In genomic region chr1:225882699-225883615, GRCh38 we compare ENCODE assay signal across 8 cellular contexts. TPM values are rescaled to one million over a fixed set of nuclear protein-coding genes. Genes with fewer than 3 reads are reported as not detected.
A peak's percentile ranks its signal among the peaks of the same experiment; 100 is the strongest.
DNase-seq lines count a peak whose midpoint lies in the region; ATAC-seq and TF ChIP-seq lines count a peak whose summit lies in the region.

No MANE protein-coding gene starts in this region.

- H2BK120ac ChIP-seq in mesendoderm (ENCODE audit: low read depth, low read length): peak overlapping the region; percentile 49

- WGBS in endodermal cell (ENCODE audit: insufficient coverage in 1 of 2, insufficient read length in 1 of 2), 2 experiments: 9 to 14% methylated on average over 26 to 61 of the region's 61 CpGs
- no CpG with 5 or more reads among the region's 61 CpGs for WGBS in mesendoderm (ENCODE audit: extremely low coverage, insufficient coverage, low lambda C conversion rate)

- H3K36me3 ChIP-seq in endodermal cell (ENCODE audit: control insufficient read depth, insufficient read depth, low read length) (peaks cover 35% of the 10 kb centered on the region), mesendoderm (ENCODE audit: control insufficient read depth, insufficient read depth, low read length) (peaks cover 1% of the 10 kb centered on the region), subcutaneous abdominal adipose tissue (ENCODE audit: control insufficient read depth in 5 of 5, insufficient read depth in 5 of 5, low read length in 5 of 5) (no peaks in the 10 kb centered on the region)

- peaks cover 62% of the 10 kb centered on the region for H3K36me3 Mint-ChIP-seq in Calu3 (ENCODE audit: insufficient read depth, unreplicated experiment)
- peaks cover 6% of the 10 kb centered on the region; the same call in 1 of the 2 replicates for H3K36me3 Mint-ChIP-seq in WTC11
- H3K36me3 Mint-ChIP-seq in endodermal cell (ENCODE audit: low read depth): peaks cover 13% of the 10 kb centered on the region

- peak; percentile 30 for ATAC-seq in GM21526 (IDR thresholded peaks at IDR 0.05; ENCODE audit: low FRiP score, unreplicated experiment)
- ATAC-seq in WTC11: peak; percentile 5

- H3K9me3 ChIP-seq in endodermal cell (ENCODE audit: control insufficient read depth, low read length): no peaks in the 10 kb centered on the region
- no peaks in the 10 kb centered on the region for H3K9me3 ChIP-seq in subcutaneous abdominal adipose tissue (ENCODE audit: control insufficient read depth in 5 of 5, low read length in 5 of 5)

- TF ChIP-seq CTCF in Calu3 (IDR thresholded peaks at IDR 0.05; ENCODE audit: unreplicated experiment) (no peak), WTC11 (IDR thresholded peaks at IDR 0.05) (no peak), endodermal cell (conservative IDR thresholded peaks at IDR 0.05) (no peak)

- peaks cover 14% of the 10 kb centered on the region for H3K79me1 ChIP-seq in mesendoderm (ENCODE audit: low read length)

- peak overlapping the region; percentile 94 for H3K9ac ChIP-seq in endodermal cell (ENCODE audit: extremely low read depth, low read length, poor library complexity, severe bottlenecking)
- H3K9ac ChIP-seq in mesendoderm (ENCODE audit: low read length): peak overlapping the region; percentile 66
- peak overlapping the region; percentile 16 to 98 (median 91) for H3K9ac ChIP-seq in subcutaneous abdominal adipose tissue (ENCODE audit: low read length in 5 of 5)

- H3K27me3 ChIP-seq in endodermal cell (ENCODE audit: control insufficient read depth, insufficient read depth, low read length, poor library complexity, severe bottlenecking) (no peaks in the 10 kb centered on the region), mesendoderm (ENCODE audit: insufficient read depth, low read length, poor library complexity) (no peaks in the 10 kb centered on the region), subcutaneous abdominal adipose tissue (ENCODE audit: control insufficient read depth in 5 of 5, insufficient read depth in 4 of 5, low read length in 5 of 5) (no peaks in the 10 kb centered on the region)

- H3K4ac ChIP-seq in mesendoderm (ENCODE audit: low read depth, low read length): peak overlapping the region; percentile 74

- H3K56ac ChIP-seq in mesendoderm (ENCODE audit: low read length): peak overlapping the region; percentile 71

- H3K27me3 Mint-ChIP-seq in Calu3 (ENCODE audit: unreplicated experiment) (no peaks in the 10 kb centered on the region), WTC11 (ENCODE audit: low read depth) (no peaks in the 10 kb centered on the region; the same call in 1 of the 2 replicates), endodermal cell (ENCODE audit: insufficient read depth) (no peaks in the 10 kb centered on the region)

- CTCF ChIA-PET in Calu3 (lab: Charles Lee): interaction anchor here (0.6 to 2.2 kb wide), 10 partner anchors 12 to 441 kb away, joined by 3 to 14 read pairs (median 5); partner anchors contain the start of gene PYCR2
- CTCF ChIA-PET in WTC11 (lab: Charles Lee): interaction anchor here (0.7 to 7.6 kb wide), 15 partner anchors 8 to 408 kb away, joined by 3 to 94 read pairs (median 4); partner anchors contain the start of genes PYCR2 and SRP9

- no peaks in the 10 kb centered on the region for H3K9me3 Mint-ChIP-seq in Calu3 (ENCODE audit: low read depth, unreplicated experiment)
- H3K9me3 Mint-ChIP-seq in WTC11: no peaks in the 10 kb centered on the region
- no peaks in the 10 kb centered on the region for H3K9me3 Mint-ChIP-seq in endodermal cell

- POLR2A ChIA-PET in WTC11 (lab: Charles Lee): interaction anchor here (0.6 to 2.4 kb wide), 13 partner anchors 12 to 230 kb away, joined by 3 to 10 read pairs (median 5); partner anchors contain the start of genes ENAH, H3-3A, LEFTY2 and PYCR2

- H3K79me2 ChIP-seq in mesendoderm (ENCODE audit: control insufficient read depth, insufficient read depth, low read length): peaks cover 19% of the 10 kb centered on the region

- H3K18ac ChIP-seq in mesendoderm (ENCODE audit: low read length): peak overlapping the region; percentile 86

- H3K27ac ChIP-seq in endodermal cell (ENCODE audit: low read depth, low read length) (no peak overlapping the region), mesendoderm (ENCODE audit: low read depth, low read length) (peak overlapping the region; percentile 67), subcutaneous abdominal adipose tissue (ENCODE audit: low read depth, low read length) (peak overlapping the region; percentile 78)

- BruUV-seq in Calu3 (replicated peaks; lab: Mats Ljungman, UMichigan): no TSS peak

- no peak overlapping the region for H2AK5ac ChIP-seq in mesendoderm (ENCODE audit: low read length)

- H3K4me3 ChIP-seq in endodermal cell (ENCODE audit: low read length): peak overlapping the region; percentile 90
- H3K4me3 ChIP-seq in mesendoderm (ENCODE audit: low read length): peak overlapping the region; percentile 12
- peak overlapping the region; percentile 63 to 96 (median 93) for H3K4me3 ChIP-seq in subcutaneous abdominal adipose tissue (ENCODE audit: low read depth in 1 of 5, low read length in 5 of 5)

- H3K4me1 ChIP-seq in endodermal cell (ENCODE audit: control insufficient read depth, insufficient read depth, low read length) (peaks cover 21% of the 10 kb centered on the region), mesendoderm (ENCODE audit: control insufficient read depth, low read depth, low read length) (peaks cover 5% of the 10 kb centered on the region), subcutaneous abdominal adipose tissue (ENCODE audit: control insufficient read depth in 5 of 5, insufficient read depth in 5 of 5, low read length in 5 of 5) (peaks cover 15 to 52% (median 46%) of the 10 kb centered on the region in 5 donors)

- H3K4me1 Mint-ChIP-seq in Calu3 (ENCODE audit: low read depth, unreplicated experiment) (peaks cover 56% of the 10 kb centered on the region), WTC11 (peaks cover 48% of the 10 kb centered on the region), endodermal cell (peaks cover 47% of the 10 kb centered on the region)

- peak overlapping the region; percentile 65 for H3K4me2 ChIP-seq in mesendoderm (ENCODE audit: low read length)

- H2BK5ac ChIP-seq in mesendoderm (ENCODE audit: low read length): peak overlapping the region; percentile 57

- peak overlapping the region; percentile 7 for H3K23ac ChIP-seq in mesendoderm (ENCODE audit: low read length)

- H3K27ac Mint-ChIP-seq in Calu3 (ENCODE audit: unreplicated experiment) (peak overlapping the region; percentile 85), WTC11 (peak overlapping the region; percentile 53; the same call in 1 of the 2 replicates), endodermal cell (peak overlapping the region; percentile 98)

- DNase-seq in Calu3: peak; percentile 57
- DNase-seq in HT-29 (ENCODE audit: low spot score): peak; percentile 65
- peak; percentile 42 for DNase-seq in WTC11 (ENCODE audit: low spot score)
- DNase-seq in endodermal cell: peak; percentile 85
- DNase-seq in mesendoderm: peak; percentile 61
- DNase-seq in NCI-H345 (lab: John Stamatoyannopoulos, UW): no peak

- peak overlapping the region; percentile 60 for H4K8ac ChIP-seq in mesendoderm (ENCODE audit: low read depth, low read length)

- H3K4me3 Mint-ChIP-seq in Calu3 (ENCODE audit: low read depth, unreplicated experiment): peak overlapping the region; percentile 67
- peak overlapping the region; percentile 77 for H3K4me3 Mint-ChIP-seq in WTC11
- peak overlapping the region; percentile 87 for H3K4me3 Mint-ChIP-seq in endodermal cell

- intact Hi-C loops in Calu3 (cut with micrococcal nuclease; ENCODE audit: unreplicated experiment): no loop called here

- H2BK15ac ChIP-seq in mesendoderm (replicated peaks; ENCODE audit: low read depth): no peak overlapping the region

- H4K5ac ChIP-seq in mesendoderm (ENCODE audit: low read length): no peak overlapping the region

TF ChIP-seq in WTC11, 78 proteins besides CTCF, POLR2A, EP300 and RAD21 (continues in another document):
- TF ChIP-seq, protein P1, sequence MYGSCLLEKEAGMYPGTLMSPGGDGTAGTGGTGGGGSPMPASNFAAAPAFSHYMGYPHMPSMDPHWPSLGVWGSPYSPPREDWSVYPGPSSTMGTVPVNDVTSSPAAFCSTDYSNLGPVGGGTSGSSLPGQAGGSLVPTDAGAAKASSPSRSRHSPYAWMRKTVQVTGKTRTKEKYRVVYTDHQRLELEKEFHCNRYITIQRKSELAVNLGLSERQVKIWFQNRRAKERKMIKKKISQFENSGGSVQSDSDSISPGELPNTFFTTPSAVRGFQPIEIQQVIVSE (CRISPR knock-in tag; IDR thresholded peaks at IDR 0.05; ENCODE audit: borderline replicate concordance): no peak
- TF ChIP-seq ZNF423 (CRISPR knock-in tag; IDR thresholded peaks at IDR 0.05): peak; percentile 26; the same call in 1 of the 2 replicates
- TF ChIP-seq NFE2L1 (CRISPR knock-in tag; IDR thresholded peaks at IDR 0.05): no peak
- TF ChIP-seq CBFB (CRISPR knock-in tag; IDR thresholded peaks at IDR 0.05; ENCODE audit: low read depth): 0 out of 2 replicates have a peak, but pooled peaks have one; percentile 20
- TF ChIP-seq NFATC4 (CRISPR knock-in tag; IDR thresholded peaks at IDR 0.05): no peak

RNA-seq across cellular contexts. Expression of gene TMEM63A, which starts 0.8 kb away (rescaled TPM):
- total RNA-seq in Calu3 (2022) (253 and 303 TPM in 2 replicates), WTC11 (2021) (61.1 to 91.7 TPM (median 69.3 TPM) in 3 replicates), endodermal cell (100 to 1,000 TPM; 194 to 232 TPM)
- 88.9 and 98.3 TPM in 2 replicates for total RNA-seq in HT-29 (2014; rRNA removed; shearing (Covaris generic))
- polyA plus RNA-seq in endodermal cell (2013, experiment 1 of 2): 34.7 TPM
- polyA plus RNA-seq in endodermal cell (2013, experiment 2 of 2): 38.8 TPM
- polyA plus RNA-seq in mesendoderm (2013, experiment 1 of 2): 32.2 TPM
- polyA plus RNA-seq in mesendoderm (2013, experiment 2 of 2): 34.0 TPM

RNA-seq across cellular contexts. Expression of gene LEFTY1, which starts 6.0 kb away (rescaled TPM):
- total RNA-seq in Calu3 (2022) (0.59 TPM in 1 of 2 replicates, not detected in the other), WTC11 (2021) (47.0 to 52.9 TPM (median 49.0 TPM) in 3 replicates), endodermal cell (100 to 1,000 TPM in 1 of 2 donors, 10 to 100 TPM in 1; 76.0 to 660 TPM)
- 0.05 and 0.13 TPM in 2 replicates for total RNA-seq in HT-29 (2014; rRNA removed; shearing (Covaris generic))
- polyA plus RNA-seq in endodermal cell (2013, experiment 1 of 2): 184 TPM
- polyA plus RNA-seq in endodermal cell (2013, experiment 2 of 2): 274 TPM
- polyA plus RNA-seq in mesendoderm (2013, experiment 1 of 2): 42.5 TPM
- 42.7 TPM for polyA plus RNA-seq in mesendoderm (2013, experiment 2 of 2)

RNA-seq across cellular contexts. Expression of gene PYCR2, which starts 41.1 kb away (rescaled TPM):
- total RNA-seq in Calu3 (2022): 81.6 and 91.9 TPM in 2 replicates
- 60.6 and 67.4 TPM in 2 replicates for total RNA-seq in HT-29 (2014; rRNA removed; shearing (Covaris generic))
- total RNA-seq in WTC11 (2021): 81.5 to 90.3 TPM (median 86.0 TPM) in 3 replicates
- 100 to 1,000 TPM in 1 of 2 donors, 10 to 100 TPM in 1; 94.5 to 101 TPM for total RNA-seq in endodermal cell
- polyA plus RNA-seq in endodermal cell (2013, experiment 1 of 2): 74.6 TPM
- 71.4 TPM for polyA plus RNA-seq in endodermal cell (2013, experiment 2 of 2)
- polyA plus RNA-seq in mesendoderm (2013, experiment 1 of 2): 94.1 TPM
- 95.3 TPM for polyA plus RNA-seq in mesendoderm (2013, experiment 2 of 2)

RNA-seq across cellular contexts. Expression of gene LEFTY2, which starts 58.1 kb away (rescaled TPM):
- not detected in 2 replicates for total RNA-seq in Calu3 (2022)
- not detected in 2 replicates for total RNA-seq in HT-29 (2014; rRNA removed; shearing (Covaris generic))
- 13.9 to 15.5 TPM (median 14.0 TPM) in 3 replicates for total RNA-seq in WTC11 (2021)
- 100 to 1,000 TPM; 272 to 938 TPM for total RNA-seq in endodermal cell
- 318 TPM for polyA plus RNA-seq in endodermal cell (2013, experiment 1 of 2)
- 376 TPM for polyA plus RNA-seq in endodermal cell (2013, experiment 2 of 2)
- polyA plus RNA-seq in mesendoderm (2013, experiment 1 of 2): 11.8 TPM
- 13.3 TPM for polyA plus RNA-seq in mesendoderm (2013, experiment 2 of 2)

Comparison
In these comparisons a context has a peak if more than half of its experiments do, and no peak if none do; other contexts are left out.
1. H3K4me3 ChIP-seq: peak in every context shown above with its lines; median percentile 93 in subcutaneous abdominal adipose tissue; 90 in endodermal cell; 12 in mesendoderm.
2. RNA of gene LEFTY1, which starts 6.0 kb away (total RNA-seq): 76.0 to 660 TPM in endodermal cell and 47.0 to 52.9 TPM in WTC11; 0.05 to 0.13 TPM in HT-29 and 0.59 TPM in Calu3; every median in the first group is over 10 times any median in the second.
3. Peak in every context shown above with its lines, with median percentiles within 50 percentile points of each other: H3K27ac Mint-ChIP-seq, H3K4me3 Mint-ChIP-seq and H3K9ac ChIP-seq.